In genomic region chr7:103316378-103316941, GRCh38 we compare ENCODE assay signal across 12 cellular contexts.
"Had no signal": no experiment of that assay in that cellular context is flagged by ENCODE, and none has a peak within 500 bp of the region (broad histone marks: within the 10 kb centered on the region; RNA-seq: fewer than 3 reads in every experiment).

No MANE protein-coding gene starts in this region.

- H3K79me2 ChIP-seq: parathyroid adenoma had no signal

- DNase-seq: activated CD4-positive, alpha-beta T cell treated with anti-CD3 and anti-CD28 coated beads, Interleukin-2, amount 50 U/mL, for 4 hours; activated CD8-positive, alpha-beta memory T cell treated with anti-CD3 and anti-CD28 coated beads, Interleukin-2, amount 50 U/mL, for 4 hours; central memory CD4-positive, alpha-beta T cell; effector CD8-positive, alpha-beta T cell; foreskin melanocyte; heart left ventricle; left ventricle myocardium inferior; SHP77; upper lobe of right lung had no signal

- H3K27ac ChIP-seq: coronary artery, heart left ventricle, left ventricle myocardium inferior, parathyroid adenoma, upper lobe of right lung had no signal

- H3K27me3 ChIP-seq: adrenal gland, heart left ventricle, upper lobe of right lung had no signal

- H3K4me1 ChIP-seq: parathyroid adenoma, upper lobe of right lung had no signal

- ATAC-seq: upper lobe of right lung had no signal

- H3K4me3 ChIP-seq: adrenal gland, coronary artery, heart left ventricle, left ventricle myocardium inferior, upper lobe of right lung had no signal

- H2AFZ ChIP-seq: parathyroid adenoma had no signal

- H3K9ac ChIP-seq: parathyroid adenoma had no signal
